ENCODE assay signal across 8 cellular contexts in the genomic region with DNA sequence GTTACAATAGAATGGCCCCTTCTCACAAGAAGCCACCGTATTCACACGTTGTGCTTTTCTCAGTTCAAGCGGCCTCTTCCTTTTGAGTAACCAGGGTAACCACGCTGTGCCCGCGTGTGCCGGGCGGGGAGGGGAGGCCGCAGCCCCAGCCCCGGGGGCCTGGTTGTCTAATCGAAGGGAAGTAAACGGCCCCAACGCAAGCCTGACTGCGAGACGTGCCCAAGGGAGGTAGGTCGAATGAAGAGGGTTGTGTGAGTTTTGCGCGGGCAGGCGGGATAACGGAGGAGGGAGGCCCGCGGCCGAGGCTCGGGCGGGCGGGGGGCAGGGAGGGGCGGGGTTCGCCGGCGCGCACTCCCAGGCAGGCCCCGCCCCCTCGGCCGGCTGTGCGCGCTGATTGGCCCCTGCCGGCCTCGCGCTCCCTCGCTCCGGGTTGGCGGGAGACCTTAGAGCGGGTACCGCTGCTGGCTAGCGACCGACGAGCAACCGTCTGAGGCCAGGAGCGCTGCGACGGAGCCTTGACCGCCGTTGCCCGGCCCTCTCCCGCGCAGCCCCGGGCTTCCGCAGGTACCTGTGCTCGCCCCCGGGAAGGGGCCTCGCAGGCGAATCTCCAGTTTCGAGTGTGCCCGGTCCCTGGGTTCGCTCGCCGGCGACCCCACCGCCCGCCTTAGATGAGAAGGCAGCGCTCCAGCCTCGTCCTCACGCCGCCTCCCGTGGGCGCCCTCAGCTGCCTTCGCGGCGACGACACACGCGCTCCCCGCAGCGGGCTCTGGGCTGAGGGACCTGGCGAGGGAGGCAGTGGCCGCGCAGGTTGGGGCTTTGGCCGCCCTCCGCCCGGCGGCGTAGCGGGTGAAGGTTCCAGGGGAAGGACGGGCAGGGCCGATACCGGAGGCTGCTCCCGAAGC. TPM values are rescaled to one million over a fixed set of nuclear protein-coding genes. Genes with fewer than 3 reads are reported as not detected.
A peak's percentile ranks its signal among the peaks of the same experiment; 100 is the strongest.
DNase-seq lines count a peak whose midpoint lies in the region; ATAC-seq and TF ChIP-seq lines count a peak whose summit lies in the region.

A gene (plus strand): TSS at position 451 of the 902 bp plus-strand sequence. CDS start 5,181 bp downstream, outside the sequence.

- H3K4me3 ChIP-seq in AG09309 (ENCODE audit: control insufficient read depth, low read depth, low read length): peak within 1 kb of the TSS; percentile 60
- peak within 1 kb of the TSS; percentile 23 to 53 (median 46) for H3K4me3 ChIP-seq in tibial nerve

- H3K27ac ChIP-seq in tibial nerve: peak within 1 kb of the TSS in 1 of 4 donors; percentile 15

- peaks cover 0 to 16% (median 4%) of the 10 kb centered on the region in 4 donors for H3K4me1 ChIP-seq in tibial nerve

- peak within 1 kb of the TSS; percentile 66 for H3K27ac Mint-ChIP-seq in activated naive CD8-positive, alpha-beta T cell

- WGBS in tibial nerve, 2 donors: 10 to 15% methylated on average over 36 to 64 of the region's 97 CpGs

- H3K27me3 Mint-ChIP-seq in activated naive CD8-positive, alpha-beta T cell: no peaks in the 10 kb centered on the region

- H3K9me3 Mint-ChIP-seq in activated naive CD8-positive, alpha-beta T cell (ENCODE audit: low read depth): no peaks in the 10 kb centered on the region

- TF ChIP-seq POLR2A in tibial nerve (IDR thresholded peaks at IDR 0.05): no peak

- H3K36me3 ChIP-seq in tibial nerve: peaks cover 0 to 16% (median 0%) of the 10 kb centered on the region in 3 donors

- no peak for DNase-seq in AG09309 (ENCODE audit: low read depth)
- DNase-seq in GM19238 (ENCODE audit: insufficient read length, low spot score): peak; percentile 74
- DNase-seq in Right ventricle myocardium inferior (ENCODE audit: missing footprints): peak; percentile 90
- DNase-seq in pons (ENCODE audit: low spot score): peak; percentile 38
- peak in 1 of 2 donors; percentile 23 for DNase-seq in tibial nerve (ENCODE audit: low spot score in 2 of 2)

- peaks cover 2% of the 10 kb centered on the region for H3K36me3 Mint-ChIP-seq in activated naive CD8-positive, alpha-beta T cell

- intact Hi-C loops in Right ventricle myocardium inferior (cut with DNase I): no loop called here

- TF ChIP-seq EP300 in tibial nerve (IDR thresholded peaks at IDR 0.05): peak in 1 of 2 donors; percentile 4

- H3K4me1 Mint-ChIP-seq in activated naive CD8-positive, alpha-beta T cell (ENCODE audit: low read depth): peaks cover 11% of the 10 kb centered on the region

- H3K4me3 Mint-ChIP-seq in activated naive CD8-positive, alpha-beta T cell: peak within 1 kb of the TSS; percentile 82

- peak; percentile 66 for ATAC-seq in HG03439 (IDR thresholded peaks at IDR 0.05; ENCODE audit: unreplicated experiment)
- peak; percentile 90 for ATAC-seq in SK-N-SH treated with all-trans-retinoic acid at 6 μM for 48 hours
- ATAC-seq in Right ventricle myocardium inferior: peak; percentile 94

- H3K27me3 ChIP-seq in tibial nerve: no peaks in the 10 kb centered on the region

- TF ChIP-seq CTCF in AG09309 (IDR thresholded peaks at IDR 0.05; ENCODE audit: control insufficient read depth, insufficient read depth, low read depth, low read length, missing control alignments) (no peak), tibial nerve (IDR thresholded peaks at IDR 0.05) (no peak)

- H3K9me3 ChIP-seq in tibial nerve: no peaks in the 10 kb centered on the region

TF ChIP-seq in SK-N-SH treated with all-trans-retinoic acid at 6 μM for 48 hours, 23 proteins besides CTCF, POLR2A, EP300 and RAD21:
- TF ChIP-seq, protein P1, sequence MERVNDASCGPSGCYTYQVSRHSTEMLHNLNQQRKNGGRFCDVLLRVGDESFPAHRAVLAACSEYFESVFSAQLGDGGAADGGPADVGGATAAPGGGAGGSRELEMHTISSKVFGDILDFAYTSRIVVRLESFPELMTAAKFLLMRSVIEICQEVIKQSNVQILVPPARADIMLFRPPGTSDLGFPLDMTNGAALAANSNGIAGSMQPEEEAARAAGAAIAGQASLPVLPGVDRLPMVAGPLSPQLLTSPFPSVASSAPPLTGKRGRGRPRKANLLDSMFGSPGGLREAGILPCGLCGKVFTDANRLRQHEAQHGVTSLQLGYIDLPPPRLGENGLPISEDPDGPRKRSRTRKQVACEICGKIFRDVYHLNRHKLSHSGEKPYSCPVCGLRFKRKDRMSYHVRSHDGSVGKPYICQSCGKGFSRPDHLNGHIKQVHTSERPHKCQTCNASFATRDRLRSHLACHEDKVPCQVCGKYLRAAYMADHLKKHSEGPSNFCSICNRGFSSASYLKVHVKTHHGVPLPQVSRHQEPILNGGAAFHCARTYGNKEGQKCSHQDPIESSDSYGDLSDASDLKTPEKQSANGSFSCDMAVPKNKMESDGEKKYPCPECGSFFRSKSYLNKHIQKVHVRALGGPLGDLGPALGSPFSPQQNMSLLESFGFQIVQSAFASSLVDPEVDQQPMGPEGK (CRISPR knock-in tag; IDR thresholded peaks at IDR 0.05; ENCODE audit: borderline replicate concordance): peak; percentile 54; the same call in 1 of the 2 replicates
- TF ChIP-seq SNAI2 (CRISPR knock-in tag; IDR thresholded peaks at IDR 0.05) (no peak), GLIS3 (CRISPR knock-in tag; IDR thresholded peaks at IDR 0.05) (peak; percentile 63), ZFP3 (CRISPR knock-in tag; IDR thresholded peaks at IDR 0.05) (no peak)
- TF ChIP-seq, protein P2, sequence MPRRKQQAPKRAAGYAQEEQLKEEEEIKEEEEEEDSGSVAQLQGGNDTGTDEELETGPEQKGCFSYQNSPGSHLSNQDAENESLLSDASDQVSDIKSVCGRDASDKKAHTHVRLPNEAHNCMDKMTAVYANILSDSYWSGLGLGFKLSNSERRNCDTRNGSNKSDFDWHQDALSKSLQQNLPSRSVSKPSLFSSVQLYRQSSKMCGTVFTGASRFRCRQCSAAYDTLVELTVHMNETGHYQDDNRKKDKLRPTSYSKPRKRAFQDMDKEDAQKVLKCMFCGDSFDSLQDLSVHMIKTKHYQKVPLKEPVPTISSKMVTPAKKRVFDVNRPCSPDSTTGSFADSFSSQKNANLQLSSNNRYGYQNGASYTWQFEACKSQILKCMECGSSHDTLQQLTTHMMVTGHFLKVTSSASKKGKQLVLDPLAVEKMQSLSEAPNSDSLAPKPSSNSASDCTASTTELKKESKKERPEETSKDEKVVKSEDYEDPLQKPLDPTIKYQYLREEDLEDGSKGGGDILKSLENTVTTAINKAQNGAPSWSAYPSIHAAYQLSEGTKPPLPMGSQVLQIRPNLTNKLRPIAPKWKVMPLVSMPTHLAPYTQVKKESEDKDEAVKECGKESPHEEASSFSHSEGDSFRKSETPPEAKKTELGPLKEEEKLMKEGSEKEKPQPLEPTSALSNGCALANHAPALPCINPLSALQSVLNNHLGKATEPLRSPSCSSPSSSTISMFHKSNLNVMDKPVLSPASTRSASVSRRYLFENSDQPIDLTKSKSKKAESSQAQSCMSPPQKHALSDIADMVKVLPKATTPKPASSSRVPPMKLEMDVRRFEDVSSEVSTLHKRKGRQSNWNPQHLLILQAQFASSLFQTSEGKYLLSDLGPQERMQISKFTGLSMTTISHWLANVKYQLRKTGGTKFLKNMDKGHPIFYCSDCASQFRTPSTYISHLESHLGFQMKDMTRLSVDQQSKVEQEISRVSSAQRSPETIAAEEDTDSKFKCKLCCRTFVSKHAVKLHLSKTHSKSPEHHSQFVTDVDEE (CRISPR knock-in tag; IDR thresholded peaks at IDR 0.05): peak; percentile 12; the same call in 1 of the 2 replicates
- TF ChIP-seq, protein P3, sequence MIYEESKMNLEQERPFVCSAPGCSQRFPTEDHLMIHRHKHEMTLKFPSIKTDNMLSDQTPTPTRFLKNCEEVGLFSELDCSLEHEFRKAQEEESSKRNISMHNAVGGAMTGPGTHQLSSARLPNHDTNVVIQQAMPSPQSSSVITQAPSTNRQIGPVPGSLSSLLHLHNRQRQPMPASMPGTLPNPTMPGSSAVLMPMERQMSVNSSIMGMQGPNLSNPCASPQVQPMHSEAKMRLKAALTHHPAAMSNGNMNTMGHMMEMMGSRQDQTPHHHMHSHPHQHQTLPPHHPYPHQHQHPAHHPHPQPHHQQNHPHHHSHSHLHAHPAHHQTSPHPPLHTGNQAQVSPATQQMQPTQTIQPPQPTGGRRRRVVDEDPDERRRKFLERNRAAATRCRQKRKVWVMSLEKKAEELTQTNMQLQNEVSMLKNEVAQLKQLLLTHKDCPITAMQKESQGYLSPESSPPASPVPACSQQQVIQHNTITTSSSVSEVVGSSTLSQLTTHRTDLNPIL (CRISPR knock-in tag; IDR thresholded peaks at IDR 0.05; ENCODE audit: low read depth): no peak

RNA-seq across cellular contexts. Expression of the gene that starts here (rescaled TPM):
- total RNA-seq in Right ventricle myocardium inferior (0.35 TPM), tibial nerve (1 to 10 TPM in 3 of 4 donors, under 1 TPM in 1; 0.90 to 5.7 (median 4.6) TPM)

Comparison
In these comparisons a context has a peak if more than half of its experiments do, and no peak if none do; other contexts are left out.
1. Peak in DNase-seq and ATAC-seq in Right ventricle myocardium inferior; RNA of the gene not detected or under 1 TPM.